In the genomic region with DNA sequence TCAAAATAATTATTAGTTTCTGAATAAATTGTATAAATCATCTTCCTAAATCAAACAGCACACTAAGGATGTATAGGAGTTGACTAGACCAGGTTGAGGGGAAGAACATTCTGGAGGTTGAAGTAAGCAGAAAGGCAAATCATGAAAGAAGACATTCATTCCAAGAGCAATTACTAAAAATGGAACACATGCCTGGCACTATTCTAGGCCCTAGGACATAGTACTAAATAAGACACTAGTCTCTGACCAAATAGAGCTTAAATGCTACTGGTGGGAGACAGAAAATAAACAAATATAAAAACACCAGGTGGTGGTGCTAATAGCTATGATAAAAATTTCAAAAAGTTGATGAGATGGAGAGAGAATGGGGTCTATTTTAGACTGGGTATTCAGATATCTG, we compare ENCODE assay signal across 14 cellular contexts.
"Had no signal": no experiment of that assay in that cellular context is flagged by ENCODE, and none has a peak within 500 bp of the region (broad histone marks: within the 10 kb centered on the region; RNA-seq: fewer than 3 reads in every experiment).

No MANE protein-coding gene starts in this region.

- DNase-seq: activated CD4-positive, alpha-beta memory T cell treated with anti-CD3 and anti-CD28 coated beads for 36 hours; activated CD4-positive, CD25-positive, alpha-beta regulatory T cell treated with anti-CD3 and anti-CD28 coated beads, Interleukin-2, amount 50 U/mL, for 72 hours; activated naive CD4-positive, alpha-beta T cell treated with anti-CD3 and anti-CD28 coated beads for 36 hours; adrenal gland; cerebellar nuclear complex; effector memory CD8-positive, alpha-beta T cell; naive thymus-derived CD4-positive, alpha-beta T cell; retina; small intestine; T-helper 2 cell; transverse colon had no signal

- H3K27me3 Mint-ChIP-seq: activated CD4-positive, alpha-beta memory T cell treated with anti-CD3 and anti-CD28 coated beads for 36 hours; dendritic cell treated with granulocyte-macrophage colony-stimulating factor and Interleukin-4, amounts not matched to agents 40 ng/mL and 50 ng/mL, for 4 days; effector memory CD8-positive, alpha-beta T cell; naive thymus-derived CD4-positive, alpha-beta T cell had no signal

- H3K9me3 ChIP-seq: adrenal gland, transverse colon had no signal

- H3K4me3 ChIP-seq: adrenal gland, lung, transverse colon had no signal

- H3K27ac ChIP-seq: parathyroid adenoma, transverse colon had no signal

- H3K4me3 Mint-ChIP-seq: activated CD4-positive, alpha-beta memory T cell treated with anti-CD3 and anti-CD28 coated beads for 36 hours; activated naive CD4-positive, alpha-beta T cell treated with anti-CD3 and anti-CD28 coated beads for 36 hours; dendritic cell treated with granulocyte-macrophage colony-stimulating factor and Interleukin-4, amounts not matched to agents 40 ng/mL and 50 ng/mL, for 4 days; effector memory CD8-positive, alpha-beta T cell; naive thymus-derived CD4-positive, alpha-beta T cell had no signal

- H3K27ac Mint-ChIP-seq: activated CD4-positive, alpha-beta memory T cell treated with anti-CD3 and anti-CD28 coated beads for 36 hours; activated naive CD4-positive, alpha-beta T cell treated with anti-CD3 and anti-CD28 coated beads for 36 hours; dendritic cell treated with granulocyte-macrophage colony-stimulating factor and Interleukin-4, amounts not matched to agents 40 ng/mL and 50 ng/mL, for 4 days; naive thymus-derived CD4-positive, alpha-beta T cell had no signal

- H3K9me3 Mint-ChIP-seq: activated CD4-positive, alpha-beta memory T cell treated with anti-CD3 and anti-CD28 coated beads for 36 hours; activated naive CD4-positive, alpha-beta T cell treated with anti-CD3 and anti-CD28 coated beads for 36 hours; dendritic cell treated with granulocyte-macrophage colony-stimulating factor and Interleukin-4, amounts not matched to agents 40 ng/mL and 50 ng/mL, for 4 days; effector memory CD8-positive, alpha-beta T cell; naive thymus-derived CD4-positive, alpha-beta T cell had no signal

- ATAC-seq: effector memory CD8-positive, alpha-beta T cell; naive thymus-derived CD4-positive, alpha-beta T cell had no signal

- H3K27me3 ChIP-seq: adrenal gland, transverse colon had no signal

- H3K36me3 ChIP-seq: adrenal gland, transverse colon had no signal

- H3K4me1 Mint-ChIP-seq: naive thymus-derived CD4-positive, alpha-beta T cell had no signal
